Comparison of ENCODE assay signal across 8 cellular contexts in genomic region chr17:15171433-15172047, GRCh38.
DNase-seq lines count a peak whose midpoint lies in the region; TF ChIP-seq lines count a peak whose summit lies in the region.

No MANE protein-coding gene starts in this region.

- peaks cover 12% of the 10 kb centered on the region for H3K27me3 Mint-ChIP-seq in nephron progenitor cell (ENCODE audit: low read depth, poor library complexity)

- no peak overlapping the region for H3K27ac Mint-ChIP-seq in nephron progenitor cell

- DNase-seq in KBM-7 (peak; percentile 66), fibroblast of pulmonary artery (ENCODE audit: low read depth) (peak; percentile 74), nephron progenitor cell (peak; percentile 80), uterus (peak in 1 of 2 donors; percentile 28)
- peak; percentile 1 for DNase-seq in activated CD4-positive, alpha-beta T cell treated with anti-CD3 and anti-CD28 coated beads, Interleukin-2, amount 50 U/mL, for 1 hour
- no peak for DNase-seq in stimulated activated naive CD4-positive, alpha-beta T cell treated with Interleukin-2 at 50 U/mL for 16 hours (lab: John Stamatoyannopoulos, UW)

- H3K27ac ChIP-seq in ACC112 (ENCODE audit: low read depth, low read length) (no peak overlapping the region), uterus (no peak overlapping the region)

- intact Hi-C loops in uterus (cut with DNase I; ENCODE audit: low total_unique reads), result no loop called here

- H2AFZ ChIP-seq in ACC112 (ENCODE audit: low read length, unreplicated experiment), result peak overlapping the region; percentile 85

- H3K4me1 ChIP-seq in ACC112 (ENCODE audit: control insufficient read depth, insufficient read depth, low read length, unreplicated experiment), result no peaks in the 10 kb centered on the region
- no peaks in the 10 kb centered on the region for H3K4me1 ChIP-seq in uterus

- peak; percentile 70 for TF ChIP-seq CTCF in GM12875 (IDR thresholded peaks at IDR 0.05; ENCODE audit: borderline replicate concordance, insufficient read depth, low read depth, low read length)
- TF ChIP-seq CTCF in fibroblast of pulmonary artery (IDR thresholded peaks at IDR 0.05; ENCODE audit: low read length, missing control alignments), result peak; percentile 96
- TF ChIP-seq CTCF in nephron progenitor cell (IDR thresholded peaks at IDR 0.05), result peak; percentile 93
- peak; percentile 42 to 56 (median 44) for TF ChIP-seq CTCF in uterus (IDR thresholded peaks at IDR 0.05)

- no peak overlapping the region for H3K4me3 Mint-ChIP-seq in nephron progenitor cell

- no peaks in the 10 kb centered on the region for H3K36me3 Mint-ChIP-seq in nephron progenitor cell (ENCODE audit: low read depth)

- H3K27me3 ChIP-seq in ACC112 (ENCODE audit: insufficient read depth, low read length), result peaks cover 28% of the 10 kb centered on the region
- H3K27me3 ChIP-seq in uterus, result no peaks in the 10 kb centered on the region

- no peaks in the 10 kb centered on the region for H3K9me3 ChIP-seq in uterus

- TF ChIP-seq POLR2A in uterus (IDR thresholded peaks at IDR 0.05), result no peak

- in situ Hi-C loops in KBM-7 (cut with MboI; ENCODE audit: low pct_unique_long_range_greater_than_20kb, low sequenced_read_pairs), result no loop called here

- H3K4me3 ChIP-seq in ACC112 (ENCODE audit: low read depth, low read length) (no peak overlapping the region), GM12875 (ENCODE audit: low read depth, low read length) (no peak overlapping the region), fibroblast of pulmonary artery (replicated peaks; ENCODE audit: low read depth, low read length) (no peak overlapping the region), uterus (no peak overlapping the region)

- no peaks in the 10 kb centered on the region for H3K79me2 ChIP-seq in ACC112 (ENCODE audit: control insufficient read depth, insufficient read depth, low read length, unreplicated experiment)

- H3K36me3 ChIP-seq in ACC112 (ENCODE audit: insufficient read depth, low read length) (no peaks in the 10 kb centered on the region), uterus (no peaks in the 10 kb centered on the region)

- H3K9me3 Mint-ChIP-seq in nephron progenitor cell, result peaks cover 4% of the 10 kb centered on the region

- peaks cover 27% of the 10 kb centered on the region for H3K4me1 Mint-ChIP-seq in nephron progenitor cell

Comparison
In these comparisons a context has a peak if more than half of its experiments do, and no peak if none do; other contexts are left out.
1. CTCF ChIP-seq: peak in every context shown above with its lines; median percentile 96 in fibroblast of pulmonary artery; 93 in nephron progenitor cell; 70 in GM12875; 44 in uterus.